8 cellular contexts compared by ENCODE assay signal in genomic region chr17:77419547-77420475, GRCh38.
DNase-seq lines count a peak whose midpoint lies in the region; ATAC-seq lines count a peak whose summit lies in the region.

No MANE protein-coding gene starts in this region.

- peak overlapping the region; percentile 95 for H2BK120ac ChIP-seq in mesenchymal stem cell (ENCODE audit: low read depth, low read length)

- no peak overlapping the region for H3K14ac ChIP-seq in mesenchymal stem cell (ENCODE audit: low read length in 2 of 2)

- peaks cover 0 to 33% (median 0%) of the 10 kb centered on the region in 3 donors for H3K36me3 Mint-ChIP-seq in CD8-positive, alpha-beta memory T cell
- H3K36me3 Mint-ChIP-seq in activated CD4-positive, alpha-beta memory T cell treated with anti-CD3 and anti-CD28 coated beads, Interleukin-2, amount 10 ng/mL, durations not matched to agents 7 days and 5 days (ENCODE audit: low read depth), result peaks cover 32% of the 10 kb centered on the region

- H3K79me1 ChIP-seq in mesenchymal stem cell (replicated peaks; ENCODE audit: low read length, poor library complexity, severe bottlenecking), result peaks cover 9% of the 10 kb centered on the region

- no peaks in the 10 kb centered on the region for H3K27me3 Mint-ChIP-seq in CD8-positive, alpha-beta memory T cell
- H3K27me3 Mint-ChIP-seq in activated CD4-positive, alpha-beta memory T cell treated with anti-CD3 and anti-CD28 coated beads, Interleukin-2, amount 10 ng/mL, durations not matched to agents 7 days and 5 days, result no peaks in the 10 kb centered on the region

- WGBS in mesenchymal stem cell, result 41% methylated on average over 26 of the region's 26 CpGs

- peaks cover 6% of the 10 kb centered on the region for H3K36me3 ChIP-seq in CD8-positive, alpha-beta memory T cell (ENCODE audit: insufficient read depth, low read length)
- H3K36me3 ChIP-seq in HUES48 (ENCODE audit: control insufficient read depth, insufficient read depth, low read length), result no peaks in the 10 kb centered on the region
- peaks cover 28 to 51% of the 10 kb centered on the region in 2 experiments for H3K36me3 ChIP-seq in mesenchymal stem cell (ENCODE audit: control insufficient read depth in 1 of 2, insufficient read depth in 2 of 2, low read depth in 1 of 2, low read length in 2 of 2)

- H3K4me3 Mint-ChIP-seq in CD8-positive, alpha-beta memory T cell, result peak overlapping the region in 5 of 7 donors; percentile 40 to 80 (median 71)
- H3K4me3 Mint-ChIP-seq in activated CD4-positive, alpha-beta memory T cell treated with anti-CD3 and anti-CD28 coated beads, Interleukin-2, amount 10 ng/mL, durations not matched to agents 7 days and 5 days, result peak overlapping the region; percentile 51

- DNase-seq in CD8-positive, alpha-beta memory T cell, result peak in 1 of 5 donors; percentile 65
- no peak for DNase-seq in activated CD4-positive, alpha-beta memory T cell treated with anti-CD3 and anti-CD28 coated beads, Interleukin-2, amount 10 ng/mL, durations not matched to agents 7 days and 5 days
- peak; percentile 74 for DNase-seq in mesenchymal stem cell
- no peak for DNase-seq in KG1 (lab: John Stamatoyannopoulos, UW)
- no peak for DNase-seq in anterior cingulate cortex (lab: John Stamatoyannopoulos, UW)
- no peak for DNase-seq in hippocampal formation (lab: John Stamatoyannopoulos, UW)

- H3K9me3 ChIP-seq in CD8-positive, alpha-beta memory T cell (ENCODE audit: low read length), result no peaks in the 10 kb centered on the region
- H3K9me3 ChIP-seq in HUES48 (ENCODE audit: control insufficient read depth, insufficient read depth, low read length) (no peaks in the 10 kb centered on the region), mesenchymal stem cell (ENCODE audit: control insufficient read depth, low read length) (no peaks in the 10 kb centered on the region)

- no peak for ATAC-seq in HG03159 (IDR thresholded peaks at IDR 0.05; ENCODE audit: unreplicated experiment)

- no peak overlapping the region for H3K27ac ChIP-seq in CD8-positive, alpha-beta memory T cell (ENCODE audit: low read depth, low read length)
- H3K27ac ChIP-seq in HUES48 (ENCODE audit: low read depth, low read length), result peak overlapping the region; percentile 87
- peak overlapping the region; percentile 74 for H3K27ac ChIP-seq in mesenchymal stem cell (ENCODE audit: low read length, poor library complexity, severe bottlenecking)

- peak overlapping the region; percentile 55 to 89 for H2BK12ac ChIP-seq in mesenchymal stem cell (ENCODE audit: low read length in 2 of 2)

- peak overlapping the region; percentile 79 to 84 for H3K4ac ChIP-seq in mesenchymal stem cell (ENCODE audit: low read depth in 1 of 2, low read length in 2 of 2)

- peak overlapping the region; percentile 86 to 93 for H3K18ac ChIP-seq in mesenchymal stem cell (ENCODE audit: low read depth in 1 of 2, low read length in 2 of 2)

- H3K4me1 Mint-ChIP-seq in CD8-positive, alpha-beta memory T cell, result peaks cover 43 to 86% (median 53%) of the 10 kb centered on the region in 3 donors
- peaks cover 52% of the 10 kb centered on the region for H3K4me1 Mint-ChIP-seq in activated CD4-positive, alpha-beta memory T cell treated with anti-CD3 and anti-CD28 coated beads, Interleukin-2, amount 10 ng/mL, durations not matched to agents 7 days and 5 days

- H2BK5ac ChIP-seq in mesenchymal stem cell (ENCODE audit: low read depth, low read length, poor library complexity, severe bottlenecking), result no peak overlapping the region

- peaks cover 55% of the 10 kb centered on the region for H3K4me1 ChIP-seq in CD8-positive, alpha-beta memory T cell (ENCODE audit: insufficient read depth, low read length)
- H3K4me1 ChIP-seq in HUES48 (ENCODE audit: control insufficient read depth, insufficient read depth, low read length), result peaks cover 35% of the 10 kb centered on the region
- H3K4me1 ChIP-seq in mesenchymal stem cell (ENCODE audit: control insufficient read depth, insufficient read depth, low read depth, low read length), result peaks cover 75% of the 10 kb centered on the region

- H2AK5ac ChIP-seq in mesenchymal stem cell (ENCODE audit: low read length, severe bottlenecking), result peak overlapping the region; percentile 70

- peak overlapping the region; percentile 54 for H2BK15ac ChIP-seq in mesenchymal stem cell (ENCODE audit: low read depth, poor library complexity, severe bottlenecking)

- peak overlapping the region; percentile 82 for H4K8ac ChIP-seq in mesenchymal stem cell (ENCODE audit: low read length)

- no peak overlapping the region for H3K4me3 ChIP-seq in CD8-positive, alpha-beta memory T cell (ENCODE audit: low read length)
- no peak overlapping the region for H3K4me3 ChIP-seq in HUES48 (ENCODE audit: low read depth, low read length)
- no peak overlapping the region for H3K4me3 ChIP-seq in mesenchymal stem cell (ENCODE audit: insufficient read depth in 1 of 2, low read depth in 1 of 2, low read length in 2 of 2)

- peak overlapping the region; percentile 84 for H4K91ac ChIP-seq in mesenchymal stem cell (ENCODE audit: low read length)

- H2AFZ ChIP-seq in mesenchymal stem cell (ENCODE audit: low read depth, low read length), result no peak overlapping the region

- peak overlapping the region in 1 of 2 experiments; percentile 90 for H3K23ac ChIP-seq in mesenchymal stem cell (ENCODE audit: low read length in 2 of 2)

- H3K27me3 ChIP-seq in CD8-positive, alpha-beta memory T cell (ENCODE audit: insufficient read depth, low read length, poor library complexity, severe bottlenecking), result no peaks in the 10 kb centered on the region
- no peaks in the 10 kb centered on the region for H3K27me3 ChIP-seq in HUES48 (ENCODE audit: control insufficient read depth, insufficient read depth, low read length)
- H3K27me3 ChIP-seq in mesenchymal stem cell (ENCODE audit: control insufficient read depth in 1 of 2, insufficient read depth in 1 of 2, low read length in 2 of 2), result no peaks in the 10 kb centered on the region

- H3K4me2 ChIP-seq in mesenchymal stem cell (ENCODE audit: low read length, poor library complexity, severe bottlenecking), result peak overlapping the region; percentile 13

- H3K9me3 Mint-ChIP-seq in CD8-positive, alpha-beta memory T cell, result no peaks in the 10 kb centered on the region
- no peaks in the 10 kb centered on the region for H3K9me3 Mint-ChIP-seq in activated CD4-positive, alpha-beta memory T cell treated with anti-CD3 and anti-CD28 coated beads, Interleukin-2, amount 10 ng/mL, durations not matched to agents 7 days and 5 days

- CTCF ChIA-PET in CD8-positive, alpha-beta memory T cell (lab: Charles Lee), result interaction anchor here (0.8 to 5.1 kb wide), 10 partner anchors 8 to 88 kb away, joined by 3 to 34 read pairs (median 3); no protein-coding TSS in a partner anchor
- CTCF ChIA-PET in activated CD4-positive, alpha-beta memory T cell treated with anti-CD3 and anti-CD28 coated beads, Interleukin-2, amount 10 ng/mL, durations not matched to agents 7 days and 5 days (lab: Charles Lee), result interaction anchor here (2.7 to 3.8 kb wide), 2 partner anchors 10 to 20 kb away, joined by 13 to 18 read pairs; no protein-coding TSS in a partner anchor

- H3K27ac Mint-ChIP-seq in CD8-positive, alpha-beta memory T cell, result peak overlapping the region; percentile 26 to 96 (median 91)
- H3K27ac Mint-ChIP-seq in activated CD4-positive, alpha-beta memory T cell treated with anti-CD3 and anti-CD28 coated beads, Interleukin-2, amount 10 ng/mL, durations not matched to agents 7 days and 5 days, result peak overlapping the region; percentile 61

- POLR2A ChIA-PET in CD8-positive, alpha-beta memory T cell (lab: Charles Lee), result interaction anchor here (0.7 to 2.1 kb wide), 4 partner anchors 19 to 75 kb away, joined by 3 to 7 read pairs (median 3); no protein-coding TSS in a partner anchor
- POLR2A ChIA-PET in activated CD4-positive, alpha-beta memory T cell treated with anti-CD3 and anti-CD28 coated beads, Interleukin-2, amount 10 ng/mL, durations not matched to agents 7 days and 5 days (lab: Charles Lee), result interaction anchor here (1.1 to 4.1 kb wide), 6 partner anchors 8 to 55 kb away, joined by 3 to 22 read pairs (median 6); no protein-coding TSS in a partner anchor

- no peak overlapping the region for H3K9ac ChIP-seq in HUES48 (ENCODE audit: low read depth, low read length)
- H3K9ac ChIP-seq in mesenchymal stem cell (ENCODE audit: low read length), result peak overlapping the region; percentile 71
